ENCODE assay signal across 22 cellular contexts in the genomic region with DNA sequence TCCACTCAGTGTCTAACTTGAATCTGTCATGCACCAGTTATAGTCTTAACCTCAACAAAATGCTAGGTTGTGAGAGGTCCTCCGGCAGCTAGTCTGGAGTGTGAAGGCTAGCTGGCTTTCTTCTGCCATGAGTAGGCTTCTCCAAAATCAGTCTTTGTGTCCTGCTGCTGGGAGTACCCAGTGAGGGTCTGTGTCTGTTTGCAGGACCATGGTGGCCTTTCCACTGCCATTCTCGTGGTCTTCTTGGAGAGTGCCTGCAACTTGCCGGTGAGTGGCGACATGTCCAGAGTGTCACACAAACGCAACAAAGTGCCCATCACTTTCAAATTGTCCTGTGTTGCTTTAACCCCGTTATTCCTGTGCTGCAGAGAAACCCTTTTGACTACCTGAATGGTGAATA. TPM values are rescaled to one million over a fixed set of nuclear protein-coding genes. Genes with fewer than 3 reads are reported as not detected.
DNase-seq lines count a peak whose midpoint lies in the region; ATAC-seq and TF ChIP-seq lines count a peak whose summit lies in the region.
"Had no signal": no experiment of that assay in that cellular context is flagged by ENCODE, and none has a peak within 500 bp of the region (broad histone marks: within the 10 kb centered on the region; RNA-seq: fewer than 3 reads in every experiment).

No MANE protein-coding gene starts in this region.

- H3K9me3 ChIP-seq in left ventricle myocardium inferior (replicated peaks): no peaks in the 10 kb centered on the region
- no peaks in the 10 kb centered on the region for H3K9me3 ChIP-seq in skeletal muscle tissue (ENCODE audit: control insufficient read depth in 3 of 3, low read length in 3 of 3)
- no peaks in the 10 kb centered on the region for H3K9me3 ChIP-seq in uterus
- H3K9me3 ChIP-seq: BLaER1, MG63 had no signal

- DNase-seq in left ventricle myocardium inferior (no peak), Right ventricle myocardium superior (no peak), posterior vena cava (ENCODE audit: low spot score) (peak; percentile 40), uterus (no peak), NCI-H128 (lab: John Stamatoyannopoulos, UW; ENCODE audit: unreplicated experiment) (no peak)
- DNase-seq: 8988T; ACHN; CD4-positive, alpha-beta T cell; KG1; NCI-H1417; NCI-H1694; NCI-H2029 treated with DMSO at 0.1 percent for 48 hours; NCI-H2227 treated with DMSO at 0.1 percent for 48 hours; NCI-H526 treated with DMSO at 0.1 percent for 48 hours; SHP77 treated with DMSO at 0.1 percent for 48 hours had no signal

- no peak for TF ChIP-seq CTCF in left ventricle myocardium inferior (IDR thresholded peaks at IDR 0.05; ENCODE audit: borderline replicate concordance)
- no peak for TF ChIP-seq CTCF in uterus (IDR thresholded peaks at IDR 0.05)

- H3K27me3 ChIP-seq in left ventricle myocardium inferior (ENCODE audit: low read depth): no peaks in the 10 kb centered on the region
- no peaks in the 10 kb centered on the region for H3K27me3 ChIP-seq in skeletal muscle tissue (ENCODE audit: control insufficient read depth in 3 of 3, insufficient read depth in 3 of 3, low read length in 3 of 3)
- no peaks in the 10 kb centered on the region for H3K27me3 ChIP-seq in uterus
- H3K27me3 ChIP-seq: BLaER1, MG63 had no signal

- H3K9ac ChIP-seq in skeletal muscle tissue (ENCODE audit: low read depth in 1 of 3, low read length in 3 of 3): peak overlapping the region in 2 of 3 donors; percentile 45 to 69
- H3K9ac ChIP-seq: BLaER1 had no signal

- ATAC-seq in Right ventricle myocardium superior (ENCODE audit: poor library complexity): no peak
- ATAC-seq in HG02571 (IDR thresholded peaks at IDR 0.05; ENCODE audit: unreplicated experiment): no peak
- ATAC-seq in HG02759 (IDR thresholded peaks at IDR 0.05; ENCODE audit: unreplicated experiment): no peak
- ATAC-seq: HCT116 had no signal

- H3K27ac ChIP-seq in left ventricle myocardium inferior (replicated peaks) (peak overlapping the region; percentile 63), skeletal muscle tissue (ENCODE audit: low read depth, low read length) (peak overlapping the region; percentile 90), uterus (peak overlapping the region; percentile 47 to 79)
- H3K27ac ChIP-seq: BLaER1, RWPE1 had no signal

- H3K36me3 ChIP-seq in left ventricle myocardium inferior (no peaks in the 10 kb centered on the region), skeletal muscle tissue (ENCODE audit: control insufficient read depth in 3 of 3, insufficient read depth in 3 of 3, low read length in 3 of 3) (no peaks in the 10 kb centered on the region), uterus (no peaks in the 10 kb centered on the region)
- H3K36me3 ChIP-seq: BLaER1, MG63 had no signal

- intact Hi-C loops in left ventricle myocardium inferior (cut with micrococcal nuclease) (no loop called here), Right ventricle myocardium superior (cut with DNase I) (no loop called here), posterior vena cava (cut with DNase I) (loop anchor here in 1 of 2 donors (5.0 kb wide), 1 partner anchor 1154 kb away; no protein-coding TSS in a partner anchor), uterus (cut with DNase I; ENCODE audit: low total_unique reads) (no loop called here)

- no peak for TF ChIP-seq POLR2A in uterus (IDR thresholded peaks at IDR 0.05)

- no peak overlapping the region for H3K4me3 ChIP-seq in left ventricle myocardium inferior
- H3K4me3 ChIP-seq in skeletal muscle tissue (ENCODE audit: low read length in 3 of 3): peak overlapping the region in 1 of 3 donors; percentile 1
- H3K4me3 ChIP-seq in uterus: no peak overlapping the region
- H3K4me3 ChIP-seq: BLaER1, MG63 had no signal

- H3K4me1 ChIP-seq in left ventricle myocardium inferior (peaks cover 12% of the 10 kb centered on the region), skeletal muscle tissue (ENCODE audit: control insufficient read depth in 3 of 3, insufficient read depth in 3 of 3, low read length in 3 of 3) (peaks cover 15 to 32% (median 21%) of the 10 kb centered on the region in 3 donors), uterus (peaks cover 0 to 13% of the 10 kb centered on the region in 2 donors)

RNA-seq across cellular contexts. Expression of gene ESYT3, which starts 34.0 kb away (rescaled TPM):
- total RNA-seq in left ventricle myocardium inferior: 1.0 TPM
- 0.65 TPM for total RNA-seq in Right ventricle myocardium superior
- under 1 TPM; 0.37 to 0.43 TPM for total RNA-seq in posterior vena cava
- 14.1 TPM for total RNA-seq in skeletal muscle tissue
- total RNA-seq in uterus: 10 to 100 TPM in 1 of 4 donors, 1 to 10 TPM in 3; 1.4 to 30.8 (median 4.9) TPM
